Comparison of ENCODE assay signal across 12 cellular contexts in genomic region chr1:50110656-50111055, GRCh38. TPM values are rescaled to one million over a fixed set of nuclear protein-coding genes. Genes with fewer than 3 reads are reported as not detected.
DNase-seq lines count a peak whose midpoint lies in the region; ATAC-seq and TF ChIP-seq lines count a peak whose summit lies in the region.
"Had no signal": no experiment of that assay in that cellular context is flagged by ENCODE, and none has a peak within 500 bp of the region (broad histone marks: within the 10 kb centered on the region; RNA-seq: fewer than 3 reads in every experiment).

No MANE protein-coding gene starts in this region.

- H3K9ac ChIP-seq in BLaER1 (peak overlapping the region; percentile 17; the same call in 1 of the 2 replicates), iPS-18a (ENCODE audit: low read length) (no peak overlapping the region), PC-3 (ENCODE audit: low read length) (no peak overlapping the region)

- TF ChIP-seq CTCF in PC-3 (conservative IDR thresholded peaks at IDR 0.05; ENCODE audit: low read depth, low read length) = no peak

- H4K20me1 ChIP-seq in BLaER1 = no peaks in the 10 kb centered on the region
- no peaks in the 10 kb centered on the region for H4K20me1 ChIP-seq in PC-3 (ENCODE audit: low read length)

- H3K36me3 ChIP-seq in BLaER1 (no peaks in the 10 kb centered on the region), iPS-18a (ENCODE audit: control insufficient read depth, low read depth, low read length) (no peaks in the 10 kb centered on the region), PC-3 (ENCODE audit: low read depth, low read length) (no peaks in the 10 kb centered on the region)

- DNase-seq in NCI-H1436 (lab: John Stamatoyannopoulos, UW) (peak; percentile 59), NCI-H82 treated with DMSO at 0.1 percent for 48 hours (lab: John Stamatoyannopoulos, UW; ENCODE audit: unreplicated experiment) (peak; percentile 89), mesenteric fat pad (ENCODE audit: low spot score) (no peak), KG1 (lab: John Stamatoyannopoulos, UW) (no peak), PC-3 (no peak)
- DNase-seq: activated CD4-positive, alpha-beta T cell treated with anti-CD3 and anti-CD28 coated beads for 48 hours; aorta; PC-9 had no signal

- CTCF ChIA-PET in PC-3 (lab: Charles Lee) = no interaction called here

- H3K4me1 ChIP-seq in BLaER1 (peaks cover 26% of the 10 kb centered on the region), iPS-18a (ENCODE audit: control insufficient read depth, low read depth, low read length) (peaks cover 23% of the 10 kb centered on the region), PC-3 (ENCODE audit: insufficient read depth, low read length) (no peaks in the 10 kb centered on the region)

- POLR2A ChIA-PET in PC-3 (lab: Charles Lee; ENCODE audit: unreplicated experiment) = no interaction called here

- peak overlapping the region; percentile 40; the same call in 1 of the 2 replicates for H3K4me3 ChIP-seq in BLaER1
- H3K4me3 ChIP-seq in iPS-18a (ENCODE audit: low read length) = peak overlapping the region; percentile 25
- H3K4me3 ChIP-seq in PC-3 (ENCODE audit: low read length) = no peak overlapping the region
- H3K4me3 ChIP-seq: PC-9 had no signal

- ATAC-seq in PC-3 (no peak), HG03025 (IDR thresholded peaks at IDR 0.05; ENCODE audit: low FRiP score, unreplicated experiment) (no peak)

- no peaks in the 10 kb centered on the region for H3K9me2 ChIP-seq in PC-3 (replicated peaks; ENCODE audit: low read length)

- H3F3A ChIP-seq in PC-3 (ENCODE audit: low read length, unreplicated experiment) = no peaks in the 10 kb centered on the region

- intact Hi-C loops in PC-3 (cut with micrococcal nuclease) = no loop called here

- H3K27ac ChIP-seq in BLaER1 (no peak overlapping the region), iPS-18a (ENCODE audit: low read length) (no peak overlapping the region), PC-3 (ENCODE audit: low read length) (no peak overlapping the region)
- H3K27ac ChIP-seq: PC-9 had no signal

- H3K79me2 ChIP-seq in PC-3 (ENCODE audit: low read length) = no peaks in the 10 kb centered on the region

- peak overlapping the region; percentile 91 for H3K4me2 ChIP-seq in BLaER1
- H3K4me2 ChIP-seq in PC-3 (ENCODE audit: low read length) = no peak overlapping the region
- H3K4me2 ChIP-seq: PC-9 had no signal

- no TSS peak for BruUV-seq in PC-3 (replicated peaks; lab: Mats Ljungman, UMichigan)

- H3K27me3 ChIP-seq in BLaER1 = no peaks in the 10 kb centered on the region
- H3K27me3 ChIP-seq in iPS-18a (ENCODE audit: control insufficient read depth, insufficient read depth, low read length) = peaks cover 5% of the 10 kb centered on the region
- no peaks in the 10 kb centered on the region; the same call in 1 of the 2 replicates for H3K27me3 ChIP-seq in PC-3 (ENCODE audit: low read length)

- no peaks in the 10 kb centered on the region for H3K9me3 ChIP-seq in BLaER1
- H3K9me3 ChIP-seq in iPS-18a (ENCODE audit: control insufficient read depth, low read depth, low read length) = no peaks in the 10 kb centered on the region
- H3K9me3 ChIP-seq in PC-3 (ENCODE audit: low read length) = no peaks in the 10 kb centered on the region

- H2AFZ ChIP-seq in PC-3 (ENCODE audit: low read length) = no peak overlapping the region
- H2AFZ ChIP-seq: PC-9 had no signal

RNA-seq across cellular contexts. Expression of gene ELAVL4, which starts 1.9 kb away (rescaled TPM):
- total RNA-seq in mesenteric fat pad = 0.45 TPM
- not detected in 2 replicates for total RNA-seq in PC-3 (2014; rRNA removed)
- total RNA-seq: fibroblast of villous mesenchyme, PC-9 had no signal

Comparison
In these comparisons a context has a peak if more than half of its experiments do, and no peak if none do; other contexts are left out.
1. DNase-seq: peak in NCI-H1436 (single experiment) and NCI-H82 treated with DMSO at 0.1 percent for 48 hours (single experiment); none in mesenteric fat pad (single experiment), KG1 (single experiment) and PC-3 (single experiment).